8 cellular contexts compared by ENCODE assay signal in genomic region chr1:154749078-154749760, GRCh38.
DNase-seq lines count a peak whose midpoint lies in the region; ATAC-seq and TF ChIP-seq lines count a peak whose summit lies in the region.

No MANE protein-coding gene starts in this region.

- peak overlapping the region; percentile 66 for H3K27ac ChIP-seq in ACC112 (ENCODE audit: low read depth, low read length)
- no peak overlapping the region for H3K27ac ChIP-seq in SJSA1
- peak overlapping the region; percentile 6 for H3K27ac ChIP-seq in stomach smooth muscle (ENCODE audit: low read length)

- H3K4me3 ChIP-seq in ACC112 (ENCODE audit: low read depth, low read length) (no peak overlapping the region), SJSA1 (no peak overlapping the region), stomach smooth muscle (ENCODE audit: low read length in 2 of 2) (no peak overlapping the region)

- no peak overlapping the region for H3K9ac ChIP-seq in stomach smooth muscle (ENCODE audit: low read length in 2 of 2)

- H3K4me1 ChIP-seq in ACC112 (ENCODE audit: control insufficient read depth, insufficient read depth, low read length, unreplicated experiment) (peaks cover 21% of the 10 kb centered on the region), SJSA1 (replicated peaks) (no peaks in the 10 kb centered on the region), stomach smooth muscle (ENCODE audit: control insufficient read depth, insufficient read depth, low read length) (peaks cover 30% of the 10 kb centered on the region)

- H3K36me3 ChIP-seq in ACC112 (ENCODE audit: insufficient read depth, low read length) = no peaks in the 10 kb centered on the region
- H3K36me3 ChIP-seq in SJSA1 = no peaks in the 10 kb centered on the region
- H3K36me3 ChIP-seq in stomach smooth muscle (ENCODE audit: control insufficient read depth in 2 of 2, insufficient read depth in 2 of 2, low read length in 2 of 2) = no peaks in the 10 kb centered on the region

- TF ChIP-seq CTCF in GM12873 (IDR thresholded peaks at IDR 0.05; ENCODE audit: insufficient read depth, low read depth, low read length, missing control alignments) = peak; percentile 64

- DNase-seq in SJSA1 (ENCODE audit: low read depth in 1 of 2, low spot score in 2 of 2) (peak; percentile 32 to 64), fibroblast of gingiva (ENCODE audit: low read depth) (peak; percentile 11), NCI-H774 (lab: John Stamatoyannopoulos, UW) (no peak)

- no peaks in the 10 kb centered on the region for H3K9me3 ChIP-seq in SJSA1 (replicated peaks)
- H3K9me3 ChIP-seq in stomach smooth muscle (ENCODE audit: control insufficient read depth in 2 of 2, low read length in 2 of 2) = no peaks in the 10 kb centered on the region

- H3K27me3 ChIP-seq in ACC112 (ENCODE audit: insufficient read depth, low read length) (peaks cover 6% of the 10 kb centered on the region; the same call in 1 of the 2 replicates), SJSA1 (replicated peaks) (peaks cover 12% of the 10 kb centered on the region), stomach smooth muscle (ENCODE audit: control insufficient read depth in 1 of 2, insufficient read depth in 2 of 2, low read length in 2 of 2) (no peaks in the 10 kb centered on the region)

- no peaks in the 10 kb centered on the region for H3K79me2 ChIP-seq in ACC112 (ENCODE audit: control insufficient read depth, insufficient read depth, low read length, unreplicated experiment)

- ATAC-seq in HG03565 (IDR thresholded peaks at IDR 0.05; ENCODE audit: unreplicated experiment) = no peak
- ATAC-seq in GM21526 (IDR thresholded peaks at IDR 0.05; ENCODE audit: low FRiP score, unreplicated experiment) = no peak

- no peak overlapping the region for H2AFZ ChIP-seq in ACC112 (ENCODE audit: low read length, unreplicated experiment)
